In the genomic region with DNA sequence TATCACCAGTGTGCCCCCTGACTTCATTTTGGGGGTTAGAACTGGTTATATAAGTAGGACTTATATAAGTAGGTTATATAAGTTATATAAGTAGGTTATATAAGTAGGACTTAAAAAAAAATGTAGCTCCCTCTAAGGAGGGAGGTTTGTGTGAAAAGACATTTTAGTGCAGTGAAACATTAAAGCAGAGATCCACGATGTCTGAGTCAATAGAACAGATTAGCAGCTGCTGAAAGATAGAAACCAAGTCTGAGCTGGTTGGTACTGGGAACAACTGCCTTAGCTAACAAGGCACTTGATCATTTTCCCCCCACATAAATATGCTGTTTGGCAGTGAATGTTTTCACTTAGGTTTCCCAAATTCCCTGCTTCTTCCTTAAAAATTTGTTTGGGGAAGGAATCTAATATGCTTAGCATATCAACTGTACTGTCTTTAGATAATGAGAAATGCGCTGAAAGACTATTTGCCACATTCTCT, we compare ENCODE assay signal across 8 cellular contexts. TPM values are rescaled to one million over a fixed set of nuclear protein-coding genes. Genes with fewer than 3 reads are reported as not detected.
DNase-seq lines count a peak whose midpoint lies in the region; ATAC-seq and TF ChIP-seq lines count a peak whose summit lies in the region.

No MANE protein-coding gene starts in this region.

- DNase-seq in DND-41 (no peak), MG63 (no peak), cardiac fibroblast (ENCODE audit: low read depth in 2 of 2) (peak; percentile 55 to 60), GM10266 (ENCODE audit: extremely low spot score) (no peak), HuH-7.5 (ENCODE audit: low spot score) (no peak), NOMO-1 treated with DMSO at 0.1 percent for 48 hours (lab: John Stamatoyannopoulos, UW; ENCODE audit: unreplicated experiment) (no peak)

- peak overlapping the region; percentile 67 for H3K4me2 ChIP-seq in DND-41 (ENCODE audit: insufficient read depth, low read length)

- peak overlapping the region; percentile 97 for H2AFZ ChIP-seq in DND-41 (ENCODE audit: low read depth, low read length)

- peak overlapping the region; percentile 99 for H3K27ac ChIP-seq in DND-41 (ENCODE audit: low read length)
- H3K27ac ChIP-seq in muscle layer of duodenum (ENCODE audit: low read length), result peak overlapping the region; percentile 95

- H3K4me1 ChIP-seq in DND-41 (ENCODE audit: insufficient read depth, low read length) (peaks cover 28% of the 10 kb centered on the region), muscle layer of duodenum (ENCODE audit: control insufficient read depth in 1 of 2, insufficient read depth in 2 of 2, low read length in 2 of 2) (peaks cover 16 to 30% of the 10 kb centered on the region in 2 donors)

- peaks cover 8% of the 10 kb centered on the region for H3K27me3 ChIP-seq in DND-41 (ENCODE audit: insufficient read depth, low read length, poor library complexity)
- H3K27me3 ChIP-seq in MG63, result no peaks in the 10 kb centered on the region
- H3K27me3 ChIP-seq in muscle layer of duodenum (ENCODE audit: low read depth, low read length), result no peaks in the 10 kb centered on the region

- H3K4me3 ChIP-seq in DND-41 (ENCODE audit: low read depth in 1 of 2, low read length in 2 of 2), result peak overlapping the region in 1 of 2 experiments; percentile 87; a peak in 3 of 4 replicates
- H3K4me3 ChIP-seq in MG63, result peak overlapping the region; percentile 81
- H3K4me3 ChIP-seq in cardiac fibroblast (replicated peaks in 1 of 2; ENCODE audit: low read depth in 2 of 2, low read length in 2 of 2), result peak overlapping the region; percentile 83 to 91
- peak overlapping the region; percentile 66 to 94 for H3K4me3 ChIP-seq in muscle layer of duodenum (ENCODE audit: low read depth in 1 of 2, low read length in 2 of 2)

- H4K20me1 ChIP-seq in DND-41 (ENCODE audit: insufficient read depth, low read length), result peaks cover 25% of the 10 kb centered on the region

- H3K9ac ChIP-seq in DND-41 (ENCODE audit: low read depth, low read length), result peak overlapping the region; percentile 68

- TF ChIP-seq CTCF in DND-41 (IDR thresholded peaks at IDR 0.05; ENCODE audit: borderline replicate concordance, extremely low read depth, low read length, poor library complexity, severe bottlenecking), result no peak
- TF ChIP-seq CTCF in cardiac fibroblast (IDR thresholded peaks at IDR 0.05; ENCODE audit: low read depth, low read length), result no peak
- no peak for TF ChIP-seq CTCF in GM10266 (IDR thresholded peaks at IDR 0.05; ENCODE audit: control insufficient read depth, insufficient read depth, low read depth, missing control alignments)

- H3K9me3 ChIP-seq in DND-41 (ENCODE audit: insufficient read depth, low read length, severe bottlenecking), result no peaks in the 10 kb centered on the region
- 0 out of 2 replicates have a peak, but pooled peaks cover 3% of the 10 kb centered on the region for H3K9me3 ChIP-seq in MG63
- H3K9me3 ChIP-seq in muscle layer of duodenum (ENCODE audit: control insufficient read depth in 1 of 2, low read length in 2 of 2), result no peaks in the 10 kb centered on the region

- peaks cover 26% of the 10 kb centered on the region for H3K79me2 ChIP-seq in DND-41 (ENCODE audit: insufficient read depth, low read length)

- no peak for ATAC-seq in DND-41 (ENCODE audit: insufficient read depth, low read depth)
- no peak for ATAC-seq in GM19397 (IDR thresholded peaks at IDR 0.05; ENCODE audit: unreplicated experiment)

- H3K36me3 ChIP-seq in DND-41 (ENCODE audit: insufficient read depth, low read length) (peaks cover 27% of the 10 kb centered on the region), MG63 (peaks cover 28% of the 10 kb centered on the region), muscle layer of duodenum (ENCODE audit: control insufficient read depth in 1 of 2, insufficient read depth in 2 of 2, low read length in 2 of 2) (peaks cover 12 to 16% of the 10 kb centered on the region in 2 donors)

RNA-seq across cellular contexts. Expression of gene RPS12, which starts 2.1 kb away (rescaled TPM):
- total RNA-seq in MG63 (2014; rRNA removed; shearing (Covaris generic); ENCODE audit: low replicate concordance), result 1,680 and 1,976 TPM in 2 replicates

RNA-seq across cellular contexts. Expression of gene SLC18B1, which starts 13.9 kb away (rescaled TPM):
- total RNA-seq in MG63 (2014; rRNA removed; shearing (Covaris generic); ENCODE audit: low replicate concordance), result 7.3 and 34.0 TPM in 2 replicates

RNA-seq across cellular contexts. Expression of gene VNN2, which starts 54.6 kb away (rescaled TPM):
- total RNA-seq in MG63 (2014; rRNA removed; shearing (Covaris generic); ENCODE audit: low replicate concordance), result not detected in 2 replicates

Comparison
In these comparisons a context has a peak if more than half of its experiments do, and no peak if none do; other contexts are left out.
1. DNase-seq: peak in cardiac fibroblast (2 of 2); none in DND-41 (single experiment), MG63 (single experiment), GM10266 (single experiment), HuH-7.5 (single experiment) and NOMO-1 treated with DMSO at 0.1 percent for 48 hours (single experiment).